Comparison of ENCODE assay signal across 13 cellular contexts in the genomic region with DNA sequence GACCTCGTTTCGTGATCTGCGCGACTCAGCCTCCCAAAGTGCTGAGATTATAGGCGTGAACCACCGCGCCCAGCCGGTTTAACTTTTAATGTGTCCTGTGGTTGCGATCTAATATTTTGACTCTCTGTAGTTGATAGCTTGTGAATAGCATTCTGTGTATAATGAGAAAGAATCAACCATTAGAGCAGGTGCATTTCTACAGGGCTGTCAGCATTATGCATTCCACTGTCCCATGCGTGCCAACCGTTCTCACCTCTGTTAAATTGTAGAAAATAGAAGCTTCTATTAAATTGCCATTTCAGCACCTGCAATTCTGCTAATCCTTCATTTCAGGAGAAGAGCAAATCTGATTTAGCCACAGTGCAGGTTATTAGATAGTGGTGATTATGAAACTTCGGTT.
"Had no signal": no experiment of that assay in that cellular context is flagged by ENCODE, and none has a peak within 500 bp of the region (broad histone marks: within the 10 kb centered on the region; RNA-seq: fewer than 3 reads in every experiment).

No MANE protein-coding gene starts in this region.

- H3K9me3 ChIP-seq: MG63, SK-N-SH had no signal

- H3K4me3 ChIP-seq: MG63 had no signal

- DNase-seq: MG63, NCI-H1417 treated with DMSO at 0.1 percent for 48 hours, NCI-H1694 treated with DMSO at 0.1 percent for 48 hours, NCI-H1930, NCI-H2171, NCI-H226, NCI-H510A, NCI-H524 treated with DMSO at 0.1 percent for 48 hours, NCI-H69, NCI-H774 had no signal

- H3K36me3 ChIP-seq: MG63 had no signal

- H3K27ac ChIP-seq: HL-60, RWPE1 had no signal
